ENCODE assay signal across 27 cellular contexts in genomic region chr4:17546222-17546621, GRCh38. TPM values are rescaled to one million over a fixed set of nuclear protein-coding genes. Genes with fewer than 3 reads are reported as not detected.
"Had no signal": no experiment of that assay in that cellular context is flagged by ENCODE, and none has a peak within 500 bp of the region (broad histone marks: within the 10 kb centered on the region; RNA-seq: fewer than 3 reads in every experiment).

No MANE protein-coding gene starts in this region.

- H3K4me1 Mint-ChIP-seq: memory B cell had no signal

- H3K9me3 ChIP-seq: esophagus squamous epithelium, gastroesophageal sphincter, left ventricle myocardium inferior, lower lobe of right lung, psoas muscle, spleen, stomach, thyroid gland, upper lobe of left lung, uterus had no signal

- ATAC-seq: effector memory CD8-positive, alpha-beta T cell; gastroesophageal sphincter; left cardiac atrium; natural killer cell treated with Interleukin-12 subunit alpha and Interleukin-12 subunit beta and Interleukin-15 and Interleukin-18, amount 100 ng/mL, for 72 hours; psoas muscle; sciatic nerve had no signal

- DNase-seq: cortex of kidney; effector memory CD8-positive, alpha-beta T cell; esophagus squamous epithelium; foreskin fibroblast; immature natural killer cell; left cardiac atrium; left ventricle myocardium inferior; lower lobe of right lung; midbrain; psoas muscle; retina; spleen; stimulated activated naive CD4-positive, alpha-beta T cell; stomach; thyroid gland; uterus had no signal

- H3K36me3 Mint-ChIP-seq: immature natural killer cell; memory B cell; natural killer cell treated with Interleukin-12 subunit alpha and Interleukin-12 subunit beta and Interleukin-15 and Interleukin-18, amount 100 ng/mL, for 72 hours had no signal

- H2AFZ ChIP-seq: parathyroid adenoma had no signal

- H3K9ac ChIP-seq: parathyroid adenoma had no signal

- H3K36me3 ChIP-seq: esophagus squamous epithelium, gastroesophageal sphincter, left ventricle myocardium inferior, lower lobe of right lung, spleen, stomach, thyroid gland, upper lobe of left lung, uterus had no signal

- H3K4me3 Mint-ChIP-seq: effector memory CD8-positive, alpha-beta T cell; memory B cell; natural killer cell treated with Interleukin-12 subunit alpha and Interleukin-12 subunit beta and Interleukin-15 and Interleukin-18, amount 100 ng/mL, for 72 hours had no signal

- H3K27me3 ChIP-seq: gastroesophageal sphincter, spleen, stomach, upper lobe of left lung, uterus had no signal

- H3K79me2 ChIP-seq: parathyroid adenoma had no signal

- FAIRE-seq: keratinocyte had no signal

- H3K4me1 ChIP-seq: lower lobe of right lung, parathyroid adenoma, psoas muscle, stomach, uterus had no signal

- H3K4me3 ChIP-seq: esophagus squamous epithelium, gastroesophageal sphincter, left ventricle myocardium inferior, lower lobe of right lung, psoas muscle, spleen, stomach, thyroid gland, upper lobe of left lung, uterus had no signal

- H3K27ac ChIP-seq: epithelial cell of prostate, esophagus squamous epithelium, gastroesophageal sphincter, left ventricle myocardium inferior, lower lobe of right lung, parathyroid adenoma, psoas muscle, spleen, stomach, thyroid gland, upper lobe of left lung, uterus had no signal

- H3K27ac Mint-ChIP-seq: effector memory CD8-positive, alpha-beta T cell; immature natural killer cell; memory B cell; natural killer cell treated with Interleukin-12 subunit alpha and Interleukin-12 subunit beta and Interleukin-15 and Interleukin-18, amount 100 ng/mL, for 72 hours had no signal

- H3K9me3 Mint-ChIP-seq: effector memory CD8-positive, alpha-beta T cell; immature natural killer cell; memory B cell; natural killer cell treated with Interleukin-12 subunit alpha and Interleukin-12 subunit beta and Interleukin-15 and Interleukin-18, amount 100 ng/mL, for 72 hours had no signal

RNA-seq across cellular contexts. Expression of gene CLRN2, which starts 31.3 kb away (rescaled TPM):
- total RNA-seq: chondrocyte; esophagus squamous epithelium; gastroesophageal sphincter; left cardiac atrium; left ventricle myocardium inferior; lower lobe of right lung; natural killer cell treated with Interleukin-12 subunit alpha and Interleukin-12 subunit beta and Interleukin-15 and Interleukin-18, amount 100 ng/mL, for 72 hours; omental fat pad; psoas muscle; sciatic nerve; skeletal muscle tissue; spleen; stomach; thyroid gland; upper lobe of left lung; uterus had no signal
- polyA plus RNA-seq: immature natural killer cell, keratinocyte, psoas muscle, spleen, stomach had no signal
